In the genomic region with DNA sequence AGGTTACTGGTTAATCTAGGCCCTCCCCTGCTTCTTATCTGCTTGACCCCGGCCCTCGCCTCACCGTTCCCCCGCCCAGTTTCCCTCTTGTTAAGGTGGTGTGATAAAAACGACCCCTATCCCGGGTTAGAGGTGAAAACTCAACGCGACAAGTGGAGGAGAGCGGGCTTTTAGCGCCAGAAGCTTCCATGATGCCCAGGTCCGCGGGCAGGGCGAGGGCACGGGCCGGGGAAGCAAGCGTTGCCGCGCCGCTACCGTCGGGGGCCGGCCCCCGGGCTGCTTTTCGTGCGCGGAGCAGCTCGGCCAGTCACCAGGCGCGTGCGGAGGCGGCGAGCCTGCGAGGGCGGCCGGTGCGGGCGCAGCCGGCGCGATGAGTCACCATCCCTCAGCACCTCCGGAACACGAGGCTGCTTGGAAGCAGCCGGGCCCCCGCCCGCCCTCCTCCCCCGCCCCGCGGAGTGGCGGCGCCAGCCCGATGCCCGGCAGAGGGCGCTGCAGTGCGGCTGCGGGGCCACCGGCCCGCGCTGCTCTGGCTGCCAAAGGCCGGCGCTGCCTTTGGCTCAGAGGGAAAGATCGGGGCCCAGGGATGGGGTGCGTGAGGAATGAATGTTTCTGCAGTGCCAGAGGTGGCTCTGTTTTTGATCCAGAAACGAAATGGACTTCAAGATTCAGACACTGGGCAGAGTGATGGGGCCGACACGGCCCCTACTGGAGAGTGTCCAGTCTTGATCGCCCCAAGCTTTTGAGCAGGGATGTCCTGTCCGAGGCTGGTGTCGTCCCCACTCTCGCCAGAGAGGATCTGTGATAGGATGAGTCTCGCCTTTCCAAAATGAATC, we compare ENCODE assay signal across 8 cellular contexts.
DNase-seq lines count a peak whose midpoint lies in the region; ATAC-seq and TF ChIP-seq lines count a peak whose summit lies in the region.

No MANE protein-coding gene starts in this region.

- H3K9me3 ChIP-seq in adipocyte (ENCODE audit: control insufficient read depth, low read length) (no peaks in the 10 kb centered on the region), heart left ventricle (no peaks in the 10 kb centered on the region), prostate gland (no peaks in the 10 kb centered on the region), upper lobe of right lung (no peaks in the 10 kb centered on the region)

- peaks cover 18% of the 10 kb centered on the region for H3K4me1 ChIP-seq in adipocyte (ENCODE audit: control insufficient read depth, insufficient read depth, low read length)
- H3K4me1 ChIP-seq in heart left ventricle: peaks cover 0 to 19% (median 4%) of the 10 kb centered on the region in 12 donors
- no peaks in the 10 kb centered on the region for H3K4me1 ChIP-seq in prostate gland (replicated peaks)
- peaks cover 3% of the 10 kb centered on the region for H3K4me1 ChIP-seq in upper lobe of right lung

- ATAC-seq in GM21515 (IDR thresholded peaks at IDR 0.05; ENCODE audit: unreplicated experiment): peak; percentile 70
- ATAC-seq in heart left ventricle: peak; percentile 90 to 98 (median 98)
- peak; percentile 100 for ATAC-seq in upper lobe of right lung

- H3K27me3 ChIP-seq in adipocyte (replicated peaks; ENCODE audit: control insufficient read depth, insufficient read depth, low read length): peaks cover 25% of the 10 kb centered on the region
- H3K27me3 ChIP-seq in heart left ventricle: peaks cover 0 to 38% (median 0%) of the 10 kb centered on the region in 9 donors
- no peaks in the 10 kb centered on the region for H3K27me3 ChIP-seq in prostate gland (replicated peaks; ENCODE audit: insufficient read depth)
- H3K27me3 ChIP-seq in upper lobe of right lung: no peaks in the 10 kb centered on the region

- TF ChIP-seq POLR2A in heart left ventricle (IDR thresholded peaks at IDR 0.05) (no peak), prostate gland (IDR thresholded peaks at IDR 0.05) (no peak)

- intact Hi-C loops in heart left ventricle (cut with DNase I): loop anchor here in 8 of 10 donors (1.0 to 5.0 kb wide), 3 partner anchors 108 to 109 kb away; no protein-coding TSS in a partner anchor
- intact Hi-C loops in prostate gland (cut with DNase I): loop anchor here (1.0 to 10.0 kb wide), 2 partner anchors 108 to 526 kb away; no protein-coding TSS in a partner anchor
- intact Hi-C loops in upper lobe of right lung (cut with DNase I): no loop called here

- H3K9ac ChIP-seq in adipocyte (ENCODE audit: low read length): peak overlapping the region; percentile 70

- DNase-seq in D341Med (ENCODE audit: low spot score) (peak; percentile 93), Kasumi-1 (lab: John Stamatoyannopoulos, UW) (peak; percentile 27 to 51), T follicular helper cell (ENCODE audit: low read depth) (peak; percentile 65), adipocyte (ENCODE audit: low read depth) (peak; percentile 91), heart left ventricle (peak; percentile 85 to 92 (median 89)), prostate gland (ENCODE audit: low spot score) (peak; percentile 76), upper lobe of right lung (peak; percentile 92)

- H3K4me3 ChIP-seq in adipocyte (ENCODE audit: low read length) (peak overlapping the region; percentile 65), heart left ventricle (peak overlapping the region in 8 of 12 donors; percentile 12 to 47 (median 32)), prostate gland (no peak overlapping the region), upper lobe of right lung (no peak overlapping the region)

- TF ChIP-seq CTCF in heart left ventricle (IDR thresholded peaks at IDR 0.05): peak; percentile 54 to 86 (median 78)
- peak; percentile 53 to 85 (median 76) for TF ChIP-seq CTCF in prostate gland (IDR thresholded peaks at IDR 0.05)
- TF ChIP-seq CTCF in upper lobe of right lung (IDR thresholded peaks at IDR 0.05): peak; percentile 67

- H3K36me3 ChIP-seq in adipocyte (ENCODE audit: control insufficient read depth, insufficient read depth, low read length, severe bottlenecking) (no peaks in the 10 kb centered on the region), heart left ventricle (no peaks in the 10 kb centered on the region), prostate gland (no peaks in the 10 kb centered on the region), upper lobe of right lung (no peaks in the 10 kb centered on the region)

- H3K27ac ChIP-seq in heart left ventricle (peak overlapping the region in 8 of 12 donors; percentile 38 to 80 (median 50)), prostate gland (peak overlapping the region in 1 of 2 donors; percentile 42), upper lobe of right lung (no peak overlapping the region)

- WGBS in heart left ventricle, 4 donors: 5 to 30% (median 13%) methylated on average over 37 to 70 of the region's 70 CpGs
- 11% methylated on average over 23 of the region's 70 CpGs for WGBS in prostate gland

Comparison
In these comparisons a context has a peak if more than half of its experiments do, and no peak if none do; other contexts are left out.
1. DNase-seq: peak in every context shown above with its lines; median percentile 93 in D341Med; 92 in upper lobe of right lung; 91 in adipocyte; 89 in heart left ventricle; 76 in prostate gland; 65 in T follicular helper cell; 39 in Kasumi-1.
2. H3K4me3 ChIP-seq: peak in adipocyte (single experiment) and heart left ventricle (8 of 12); none in prostate gland (0 of 2) and upper lobe of right lung (single experiment).
3. Peak in every context shown above with its lines, with median percentiles within 50 percentile points of each other: ATAC-seq and CTCF ChIP-seq.